8 cellular contexts compared by ENCODE assay signal in genomic region chr10:102660891-102661613, GRCh38. TPM values are rescaled to one million over a fixed set of nuclear protein-coding genes. Genes with fewer than 3 reads are reported as not detected.
DNase-seq lines count a peak whose midpoint lies in the region; ATAC-seq, FAIRE-seq and TF ChIP-seq lines count a peak whose summit lies in the region.

No MANE protein-coding gene starts in this region.

- peaks cover 7 to 10% of the 10 kb centered on the region in 2 donors for H3K36me3 ChIP-seq in prostate gland

- peak overlapping the region; percentile 48 for H3K4me3 Mint-ChIP-seq in activated CD4-positive, alpha-beta T cell treated with anti-CD3 and anti-CD28 coated beads for 36 hours

- ATAC-seq in GM21360 (IDR thresholded peaks at IDR 0.05; ENCODE audit: unreplicated experiment) = peak; percentile 72
- peak; percentile 82 for ATAC-seq in activated CD4-positive, alpha-beta T cell treated with anti-CD3 and anti-CD28 coated beads for 36 hours

- TF ChIP-seq CTCF in prostate gland (IDR thresholded peaks at IDR 0.05) = no peak

- H3K36me3 Mint-ChIP-seq in activated CD4-positive, alpha-beta T cell treated with anti-CD3 and anti-CD28 coated beads for 36 hours (ENCODE audit: low read depth) = peaks cover 13% of the 10 kb centered on the region

- POLR2A ChIA-PET in activated CD4-positive, alpha-beta T cell treated with anti-CD3 and anti-CD28 coated beads for 36 hours (lab: Charles Lee) = interaction anchor here (0.6 to 1.4 kb wide), 3 partner anchors 15 to 123 kb away, joined by 4 to 9 read pairs (median 6); partner anchors contain the start of genes ARL3 and SFXN2

- H3K4me1 Mint-ChIP-seq in activated CD4-positive, alpha-beta T cell treated with anti-CD3 and anti-CD28 coated beads for 36 hours = peaks cover 45% of the 10 kb centered on the region

- 10% methylated on average over 22 of the region's 22 CpGs for WGBS in prostate gland

- DNase-seq in DMS53 treated with DMSO at 0.1 percent for 48 hours (lab: John Stamatoyannopoulos, UW; ENCODE audit: unreplicated experiment) (peak; percentile 71), HT-29 (ENCODE audit: low spot score) (peak; percentile 40), nucleus accumbens (lab: John Stamatoyannopoulos, UW) (peak in 32 of 56 donors; percentile 17 to 66 (median 42)), GOT3 (lab: John Stamatoyannopoulos, UW) (no peak), prostate gland (ENCODE audit: low spot score) (no peak)
- DNase-seq in activated CD4-positive, alpha-beta T cell treated with anti-CD3 and anti-CD28 coated beads for 36 hours = peak; percentile 88

- peaks cover 28% of the 10 kb centered on the region for H3K4me1 ChIP-seq in prostate gland (replicated peaks)

- no peak overlapping the region for H3K4me3 ChIP-seq in prostate gland

- no peak overlapping the region for H3K27ac ChIP-seq in prostate gland

- peak; percentile 4 for FAIRE-seq in endometrium (lab: Jason Lieb, UNC)

- H3K9me3 Mint-ChIP-seq in activated CD4-positive, alpha-beta T cell treated with anti-CD3 and anti-CD28 coated beads for 36 hours (ENCODE audit: low read depth) = no peaks in the 10 kb centered on the region

- H3K27ac Mint-ChIP-seq in activated CD4-positive, alpha-beta T cell treated with anti-CD3 and anti-CD28 coated beads for 36 hours = peak overlapping the region; percentile 80

- intact Hi-C loops in activated CD4-positive, alpha-beta T cell treated with anti-CD3 and anti-CD28 coated beads for 36 hours (cut with DNase I, micrococcal nuclease) = loop anchor here (1.0 kb wide), 1 partner anchor 15 kb away; no protein-coding TSS in a partner anchor
- intact Hi-C loops in prostate gland (cut with DNase I) = no loop called here

- no peaks in the 10 kb centered on the region for H3K27me3 ChIP-seq in prostate gland (replicated peaks; ENCODE audit: insufficient read depth)

- CTCF ChIA-PET in activated CD4-positive, alpha-beta T cell treated with anti-CD3 and anti-CD28 coated beads for 36 hours (lab: Charles Lee) = interaction anchor here (0.6 to 1.6 kb wide), 4 partner anchors 11 to 51 kb away, joined by 3 to 12 read pairs (median 3); no protein-coding TSS in a partner anchor

- H3K27me3 Mint-ChIP-seq in activated CD4-positive, alpha-beta T cell treated with anti-CD3 and anti-CD28 coated beads for 36 hours = no peaks in the 10 kb centered on the region

- H3K9me3 ChIP-seq in prostate gland = no peaks in the 10 kb centered on the region

- TF ChIP-seq POLR2A in prostate gland (IDR thresholded peaks at IDR 0.05) = no peak

RNA-seq across cellular contexts. Expression of gene TRIM8, which starts 16.8 kb away (rescaled TPM):
- 81.2 and 82.3 TPM in 2 replicates for total RNA-seq in HT-29 (2014; rRNA removed; shearing (Covaris generic))
- 10 to 100 TPM; 37.8 to 39.1 TPM for total RNA-seq in activated CD4-positive, alpha-beta T cell treated with anti-CD3 and anti-CD28 coated beads for 36 hours
- total RNA-seq in prostate gland = 100 to 1,000 TPM; 148 to 222 TPM

RNA-seq across cellular contexts. Expression of gene ARL3, which starts 53.1 kb away (rescaled TPM):
- 4.5 and 6.0 TPM in 2 replicates for total RNA-seq in HT-29 (2014; rRNA removed; shearing (Covaris generic))
- total RNA-seq in activated CD4-positive, alpha-beta T cell treated with anti-CD3 and anti-CD28 coated beads for 36 hours = 1 to 10 TPM; 6.4 to 6.9 TPM
- total RNA-seq in prostate gland = 1 to 10 TPM; 8.0 to 8.5 TPM

RNA-seq across cellular contexts. Expression of gene SFXN2, which starts 53.4 kb away (rescaled TPM):
- 20.8 and 33.4 TPM in 2 replicates for total RNA-seq in HT-29 (2014; rRNA removed; shearing (Covaris generic))
- 10 to 100 TPM; 18.2 to 20.7 TPM for total RNA-seq in activated CD4-positive, alpha-beta T cell treated with anti-CD3 and anti-CD28 coated beads for 36 hours
- total RNA-seq in prostate gland = 10 to 100 TPM; 16.4 to 26.6 TPM

Comparison
In these comparisons a context has a peak if more than half of its experiments do, and no peak if none do; other contexts are left out.
1. DNase-seq: peak in DMS53 treated with DMSO at 0.1 percent for 48 hours (single experiment), HT-29 (single experiment), activated CD4-positive, alpha-beta T cell treated with anti-CD3 and anti-CD28 coated beads for 36 hours (single experiment) and nucleus accumbens (32 of 56); none in GOT3 (single experiment) and prostate gland (single experiment).